Comparison of ENCODE assay signal across 8 cellular contexts in genomic region chr5:82351754-82352145, GRCh38.
DNase-seq lines count a peak whose midpoint lies in the region; ATAC-seq and TF ChIP-seq lines count a peak whose summit lies in the region.

No MANE protein-coding gene starts in this region.

- WGBS in body of pancreas, 2 donors = 0 to 1% methylated on average over 2 of the region's 2 CpGs
- WGBS in stomach, 5 donors = 2 to 5% (median 3%) methylated on average over 2 of the region's 2 CpGs

- DNase-seq in DMS53 (lab: John Stamatoyannopoulos, UW) (peak; percentile 80), NCI-H446 (lab: John Stamatoyannopoulos, UW) (peak; percentile 24 to 75), body of pancreas (peak in 1 of 4 donors; percentile 23), inferior parietal cortex (ENCODE audit: extremely low spot score) (peak; percentile 90), stomach (no peak), HK-2 (ENCODE audit: unreplicated experiment) (no peak)

- H3K9me3 ChIP-seq in body of pancreas (no peaks in the 10 kb centered on the region), stomach (no peaks in the 10 kb centered on the region)

- TF ChIP-seq POLR2A in body of pancreas (IDR thresholded peaks at IDR 0.05) (no peak), stomach (IDR thresholded peaks at IDR 0.05) (no peak)

- H3K36me3 ChIP-seq in body of pancreas (replicated peaks in 1 of 2; ENCODE audit: insufficient read depth in 1 of 2, low read depth in 2 of 2) = no peaks in the 10 kb centered on the region
- H3K36me3 ChIP-seq in stomach = no peaks in the 10 kb centered on the region

- ATAC-seq in GM19328 (IDR thresholded peaks at IDR 0.05; ENCODE audit: unreplicated experiment) = peak; percentile 77
- ATAC-seq in HG03280 (IDR thresholded peaks at IDR 0.05; ENCODE audit: unreplicated experiment) = peak; percentile 69
- peak; percentile 87 for ATAC-seq in body of pancreas

- no peaks in the 10 kb centered on the region for H3K4me1 ChIP-seq in body of pancreas
- peaks cover 0 to 14% (median 4%) of the 10 kb centered on the region in 4 donors for H3K4me1 ChIP-seq in stomach

- no peak for TF ChIP-seq EP300 in stomach (IDR thresholded peaks at IDR 0.05)

- intact Hi-C loops in body of pancreas (cut with DNase I) = no loop called here
- intact Hi-C loops in stomach (cut with DNase I; ENCODE audit: low total_unique reads) = loop anchor here (10.0 kb wide), 1 partner anchor 1083 kb away; no protein-coding TSS in a partner anchor

- H3K4me3 ChIP-seq in body of pancreas = no peak overlapping the region
- no peak overlapping the region for H3K4me3 ChIP-seq in stomach

- H3K27me3 ChIP-seq in body of pancreas (no peaks in the 10 kb centered on the region), stomach (no peaks in the 10 kb centered on the region)

- TF ChIP-seq CTCF in body of pancreas (IDR thresholded peaks at IDR 0.05) (peak; percentile 41 to 92 (median 82)), stomach (IDR thresholded peaks at IDR 0.05) (peak in 5 of 7 experiments; percentile 69 to 87 (median 76))

- H3K27ac ChIP-seq in body of pancreas (no peak overlapping the region), stomach (no peak overlapping the region)

Comparison
In these comparisons a context has a peak if more than half of its experiments do, and no peak if none do; other contexts are left out.
1. DNase-seq: peak in DMS53 (single experiment), NCI-H446 (2 of 2) and inferior parietal cortex (single experiment); none in stomach (single experiment) and HK-2 (single experiment).
2. Peak in every context shown above with its lines, with median percentiles within 50 percentile points of each other: ATAC-seq.